Comparison of ENCODE assay signal across 8 cellular contexts in genomic region chr7:80916770-80917681, GRCh38. TPM values are rescaled to one million over a fixed set of nuclear protein-coding genes. Genes with fewer than 3 reads are reported as not detected.
A peak's percentile ranks its signal among the peaks of the same experiment; 100 is the strongest.
DNase-seq lines count a peak whose midpoint lies in the region; ATAC-seq and TF ChIP-seq lines count a peak whose summit lies in the region.
"Had no signal": no experiment of that assay in that cellular context is flagged by ENCODE, and none has a peak within 500 bp of the region (broad histone marks: within the 10 kb centered on the region; RNA-seq: fewer than 3 reads in every experiment).

No MANE protein-coding gene starts in this region.

- TF ChIP-seq CTCF in right atrium auricular region (IDR thresholded peaks at IDR 0.05) = peak in 1 of 2 donors; percentile 54

- no peaks in the 10 kb centered on the region for H3K36me3 Mint-ChIP-seq in immature natural killer cell

- H3K4me3 Mint-ChIP-seq in immature natural killer cell = no peak overlapping the region
- H3K4me3 Mint-ChIP-seq: stimulated activated naive CD8-positive, alpha-beta T cell treated with anti-CD3 and anti-CD28 coated beads, Interleukin-15, Interleukin-2, amounts not matched to agents 100 ng/mL and 50 ng/mL, for 24 hours had no signal

- peaks cover 3 to 21% (median 9%) of the 10 kb centered on the region in 3 donors for H3K27me3 Mint-ChIP-seq in immature natural killer cell (ENCODE audit: low read depth in 3 of 3)

- no peaks in the 10 kb centered on the region for H3K27me3 ChIP-seq in right atrium auricular region

- peaks cover 5% of the 10 kb centered on the region for H3K36me3 ChIP-seq in right atrium auricular region

- peaks cover 0 to 7% of the 10 kb centered on the region in 2 donors for H3K4me1 ChIP-seq in right atrium auricular region

- H3K4me3 ChIP-seq in right atrium auricular region = peak overlapping the region; percentile 56 to 60

- no peak for ATAC-seq in HG03025 (IDR thresholded peaks at IDR 0.05; ENCODE audit: low FRiP score, unreplicated experiment)
- ATAC-seq in GM21528 (IDR thresholded peaks at IDR 0.05; ENCODE audit: low FRiP score, unreplicated experiment) = no peak

- DNase-seq in HT-29 (ENCODE audit: low spot score) (peak; percentile 66), SW 1271 (lab: John Stamatoyannopoulos, UW) (peak; percentile 26 to 81), right atrium auricular region (ENCODE audit: low spot score) (no peak), stromal cell of bone marrow (ENCODE audit: low read depth) (peak; percentile 51), immature natural killer cell (no peak)

- H3K27ac ChIP-seq in right atrium auricular region = no peak overlapping the region

- H3K27ac Mint-ChIP-seq in immature natural killer cell = no peak overlapping the region
- H3K27ac Mint-ChIP-seq: stimulated activated naive CD8-positive, alpha-beta T cell treated with anti-CD3 and anti-CD28 coated beads, Interleukin-15, Interleukin-2, amounts not matched to agents 100 ng/mL and 50 ng/mL, for 24 hours had no signal

- H3K4me1 Mint-ChIP-seq in immature natural killer cell = peaks cover 13 to 18% of the 10 kb centered on the region in 2 donors

- H3K9me3 Mint-ChIP-seq in immature natural killer cell = peaks cover 0 to 42% (median 3%) of the 10 kb centered on the region in 6 donors
- H3K9me3 Mint-ChIP-seq: stimulated activated naive CD8-positive, alpha-beta T cell treated with anti-CD3 and anti-CD28 coated beads, Interleukin-15, Interleukin-2, amounts not matched to agents 100 ng/mL and 50 ng/mL, for 24 hours had no signal

- H3K9me3 ChIP-seq in right atrium auricular region = no peaks in the 10 kb centered on the region

RNA-seq across cellular contexts. Expression of gene SEMA3C, which starts 1.8 kb away (rescaled TPM):
- total RNA-seq in HT-29 (2014; rRNA removed; shearing (Covaris generic)) = 57.8 and 79.6 TPM in 2 replicates
- 10 to 100 TPM; 58.3 to 61.6 TPM for total RNA-seq in right atrium auricular region
- polyA plus RNA-seq in immature natural killer cell = under 1 TPM in 2 of 3 donors, not detected in 1; 0.18 to 0.53 TPM

Comparison
In these comparisons a context has a peak if more than half of its experiments do, and no peak if none do; other contexts are left out.
1. DNase-seq: peak in HT-29 (single experiment), SW 1271 (2 of 2) and stromal cell of bone marrow (single experiment); none in right atrium auricular region (single experiment) and immature natural killer cell (0 of 3).